ENCODE assay signal across 1 cellular context in the genomic region with DNA sequence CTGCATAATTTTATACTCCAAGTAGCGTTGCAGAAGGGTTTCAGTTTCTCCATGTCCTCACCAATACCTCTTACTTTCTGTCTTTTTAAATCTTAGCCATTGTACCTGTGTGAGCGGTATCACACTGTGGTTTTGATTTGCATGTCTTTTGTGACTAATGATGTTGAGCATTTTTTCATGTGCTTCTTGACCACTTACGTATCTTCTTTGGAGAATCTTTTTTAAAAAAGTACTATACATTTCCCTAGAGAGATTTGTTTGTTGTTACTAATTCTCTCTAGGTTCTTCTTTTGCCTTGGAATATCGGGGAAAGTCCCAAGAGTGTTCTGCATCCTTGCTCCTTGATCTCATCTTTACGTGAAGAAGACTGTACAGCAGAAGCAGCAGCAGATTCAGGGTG.
TF ChIP-seq lines count a peak whose summit lies in the region.

No MANE protein-coding gene starts in this region.

TF ChIP-seq in GM12878, 131 proteins besides CTCF, POLR2A, EP300 and RAD21 (continued from another document):
- TF ChIP-seq, protein P1, sequence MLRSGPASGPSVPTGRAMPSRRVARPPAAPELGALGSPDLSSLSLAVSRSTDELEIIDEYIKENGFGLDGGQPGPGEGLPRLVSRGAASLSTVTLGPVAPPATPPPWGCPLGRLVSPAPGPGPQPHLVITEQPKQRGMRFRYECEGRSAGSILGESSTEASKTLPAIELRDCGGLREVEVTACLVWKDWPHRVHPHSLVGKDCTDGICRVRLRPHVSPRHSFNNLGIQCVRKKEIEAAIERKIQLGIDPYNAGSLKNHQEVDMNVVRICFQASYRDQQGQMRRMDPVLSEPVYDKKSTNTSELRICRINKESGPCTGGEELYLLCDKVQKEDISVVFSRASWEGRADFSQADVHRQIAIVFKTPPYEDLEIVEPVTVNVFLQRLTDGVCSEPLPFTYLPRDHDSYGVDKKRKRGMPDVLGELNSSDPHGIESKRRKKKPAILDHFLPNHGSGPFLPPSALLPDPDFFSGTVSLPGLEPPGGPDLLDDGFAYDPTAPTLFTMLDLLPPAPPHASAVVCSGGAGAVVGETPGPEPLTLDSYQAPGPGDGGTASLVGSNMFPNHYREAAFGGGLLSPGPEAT (IDR thresholded peaks at IDR 0.05; ENCODE audit: low read depth): peak; percentile 49; the same call in 1 of the 2 replicates
- TF ChIP-seq IKZF2 (IDR thresholded peaks at IDR 0.05) (peak; percentile 52 to 61; a peak in 2 of 4 replicates), CBX3 (IDR thresholded peaks at IDR 0.05; ENCODE audit: borderline replicate concordance, low read depth) (no peak), ASH2L (IDR thresholded peaks at IDR 0.05; ENCODE audit: borderline replicate concordance, low read depth) (no peak), MTA2 (IDR thresholded peaks at IDR 0.05; ENCODE audit: low read depth) (peak; percentile 87), ZNF384 (IDR thresholded peaks at IDR 0.05; ENCODE audit: borderline replicate concordance, low read depth, low read length) (peak; percentile 70; the same call in 1 of the 2 replicates)
- TF ChIP-seq, protein P2, sequence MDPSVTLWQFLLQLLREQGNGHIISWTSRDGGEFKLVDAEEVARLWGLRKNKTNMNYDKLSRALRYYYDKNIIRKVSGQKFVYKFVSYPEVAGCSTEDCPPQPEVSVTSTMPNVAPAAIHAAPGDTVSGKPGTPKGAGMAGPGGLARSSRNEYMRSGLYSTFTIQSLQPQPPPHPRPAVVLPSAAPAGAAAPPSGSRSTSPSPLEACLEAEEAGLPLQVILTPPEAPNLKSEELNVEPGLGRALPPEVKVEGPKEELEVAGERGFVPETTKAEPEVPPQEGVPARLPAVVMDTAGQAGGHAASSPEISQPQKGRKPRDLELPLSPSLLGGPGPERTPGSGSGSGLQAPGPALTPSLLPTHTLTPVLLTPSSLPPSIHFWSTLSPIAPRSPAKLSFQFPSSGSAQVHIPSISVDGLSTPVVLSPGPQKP (IDR thresholded peaks at IDR 0.05; ENCODE audit: low read depth, low read length): no peak
